Comparison of ENCODE assay signal across 7 cellular contexts in genomic region chr3:95347936-95348335, GRCh38.
DNase-seq lines count a peak whose midpoint lies in the region; FAIRE-seq and TF ChIP-seq lines count a peak whose summit lies in the region.
"Not testable (repeated sequence)": the region's sequence is repeated elsewhere in the genome, so short reads cannot be mapped to it uniquely, and the experiment has no call there.

No MANE protein-coding gene starts in this region.

- peak; percentile 18 for DNase-seq in Calu3
- not testable (repeated sequence) for DNase-seq in H9; H1 (ENCODE audit: low read depth in 1 of 2, low spot score in 2 of 2); nephron progenitor cell; progenitor cell of endocrine pancreas (ENCODE audit: low spot score, unreplicated experiment)

- not testable (repeated sequence) for TF ChIP-seq POLR2A in H1 (IDR thresholded peaks at IDR 0.05; ENCODE audit: control extremely low read depth in 1 of 2, low read depth in 2 of 2, low read length in 2 of 2)

- not testable (repeated sequence) for H3K36me3 Mint-ChIP-seq in Calu3 (ENCODE audit: insufficient read depth, unreplicated experiment); nephron progenitor cell (ENCODE audit: low read depth); progenitor cell of endocrine pancreas (ENCODE audit: insufficient read depth)
- peaks cover 0 to 17% (median 11%) of the 10 kb centered on the region in 3 experiments; a peak in 5 of 7 replicates for H3K36me3 Mint-ChIP-seq in H9 (ENCODE audit: insufficient read depth in 1 of 3, low read depth in 3 of 3)

- H3K27ac Mint-ChIP-seq in Calu3 (ENCODE audit: unreplicated experiment) (peak overlapping the region; percentile 78), H9 (peak overlapping the region; percentile 28 to 95 (median 28); a peak in 5 of 7 replicates), nephron progenitor cell (peak overlapping the region; percentile 87), progenitor cell of endocrine pancreas (peak overlapping the region; percentile 91)

- FAIRE-seq in H1 (lab: Jason Lieb, UNC), result not testable (repeated sequence)

- not testable (repeated sequence) for H3K27me3 ChIP-seq in H9 (ENCODE audit: insufficient read depth, low read length); H1 (replicated peaks in 1 of 4; ENCODE audit: control insufficient read depth in 3 of 4, extremely low read depth in 1 of 4, insufficient read depth in 3 of 4, low read length in 3 of 4); iPS-20b (ENCODE audit: insufficient read depth, low read length)

- not testable (repeated sequence) for TF ChIP-seq EP300 in H1 (IDR thresholded peaks at IDR 0.05; ENCODE audit: borderline replicate concordance in 1 of 2, low read depth in 2 of 2, low read length in 2 of 2)

- H3K56ac ChIP-seq in H9 (ENCODE audit: insufficient read length, low read depth, low read length); H1 (replicated peaks; ENCODE audit: insufficient read length, low read depth, low read length): not testable (repeated sequence)

- H3K4me3 Mint-ChIP-seq in Calu3 (ENCODE audit: low read depth, unreplicated experiment), result peak overlapping the region; percentile 26
- not testable (repeated sequence) for H3K4me3 Mint-ChIP-seq in H9, nephron progenitor cell
- peak overlapping the region; percentile 35 for H3K4me3 Mint-ChIP-seq in progenitor cell of endocrine pancreas (ENCODE audit: low read depth)

- not testable (repeated sequence) for H3K9ac ChIP-seq in H9 (ENCODE audit: extremely low read depth, insufficient read length, low read length); H1 (replicated peaks in 1 of 4; ENCODE audit: extremely low read depth in 1 of 4, low read depth in 3 of 4, low read length in 3 of 4); iPS-20b (ENCODE audit: low read depth, low read length)

- POLR2A ChIA-PET in H1 (lab: Charles Lee; ENCODE audit: partially characterized antibody), result interaction anchor here (1.2 kb wide), 1 partner anchor 60 kb away, joined by 3 read pairs; no protein-coding TSS in a partner anchor

- not testable (repeated sequence) for H4K20me1 ChIP-seq in H9 (ENCODE audit: control insufficient read depth, insufficient read depth, insufficient read length); H1 (replicated peaks in 1 of 2; ENCODE audit: control insufficient read depth in 1 of 2, insufficient read depth in 2 of 2, low read length in 2 of 2)

- H3T11ph ChIP-seq in H9 (ENCODE audit: low read length), result not testable (repeated sequence)

- H2AK5ac ChIP-seq in H9 (ENCODE audit: insufficient read length, low read length); H1 (ENCODE audit: low read depth, low read length): not testable (repeated sequence)

- H3K9me3 ChIP-seq in H9 (ENCODE audit: control insufficient read depth, low read depth, low read length); H1 (ENCODE audit: insufficient read depth in 2 of 2, low read depth in 1 of 2, low read length in 1 of 2); iPS-20b (ENCODE audit: insufficient read depth, low read depth, low read length); mesodermal cell (ENCODE audit: control insufficient read depth, low read length): not testable (repeated sequence)

- H3K9me3 Mint-ChIP-seq in Calu3 (ENCODE audit: low read depth, unreplicated experiment); nephron progenitor cell; progenitor cell of endocrine pancreas (ENCODE audit: low read depth): not testable (repeated sequence)
- H3K9me3 Mint-ChIP-seq in H9, result peaks cover 12 to 15% of the 10 kb centered on the region in 2 experiments

- not testable (repeated sequence) for H3K79me1 ChIP-seq in H9 (ENCODE audit: insufficient read depth, low read depth, low read length, poor library complexity, severe bottlenecking); H1 (ENCODE audit: low read depth, low read length)

- not testable (repeated sequence) for H3K14ac ChIP-seq in H9 (ENCODE audit: insufficient read depth, low read length); H1 (ENCODE audit: insufficient read length)

- not testable (repeated sequence) for H2BK15ac ChIP-seq in H9 (ENCODE audit: low read depth, low read length); H1 (ENCODE audit: low read length)

- not testable (repeated sequence) for H3K4me2 ChIP-seq in H9 (ENCODE audit: insufficient read depth, insufficient read length, low read length); H1 (ENCODE audit: insufficient read depth in 1 of 2, low read depth in 2 of 2, low read length in 2 of 2)

- H3K4ac ChIP-seq in H9 (ENCODE audit: low read depth, low read length); H1 (replicated peaks; ENCODE audit: insufficient read length, low read depth, low read length): not testable (repeated sequence)

- not testable (repeated sequence) for TF ChIP-seq CTCF in Calu3 (IDR thresholded peaks at IDR 0.05; ENCODE audit: unreplicated experiment); H9 (conservative IDR thresholded peaks at IDR 0.05); H1 (IDR thresholded peaks at IDR 0.05; ENCODE audit: control extremely low read depth in 1 of 3, insufficient read depth in 1 of 3, low read depth in 1 of 3, low read length in 3 of 3); nephron progenitor cell (IDR thresholded peaks at IDR 0.05); progenitor cell of endocrine pancreas (IDR thresholded peaks at IDR 0.05; ENCODE audit: unreplicated experiment)

- H3K27me3 Mint-ChIP-seq in Calu3 (ENCODE audit: unreplicated experiment); H9 (ENCODE audit: low read depth); nephron progenitor cell (ENCODE audit: low read depth, poor library complexity); progenitor cell of endocrine pancreas: not testable (repeated sequence)

- not testable (repeated sequence) for H3K4me3 ChIP-seq in H1 (ENCODE audit: extremely low read depth in 1 of 4, insufficient read depth in 2 of 4, low read depth in 3 of 4, low read length in 4 of 4); iPS-20b (ENCODE audit: low read length); mesodermal cell (ENCODE audit: extremely low read depth, insufficient read depth, low read length, poor library complexity, severe bottlenecking)

- not testable (repeated sequence) for H4K91ac ChIP-seq in H9 (ENCODE audit: insufficient read length, low read depth, low read length); H1 (replicated peaks; ENCODE audit: insufficient read length, low read length)

- H3K23me2 ChIP-seq in H9 (ENCODE audit: insufficient read length, low read depth, low read length, poor library complexity, severe bottlenecking); H1 (ENCODE audit: low read depth, low read length): not testable (repeated sequence)

- H2BK20ac ChIP-seq in H9 (ENCODE audit: low read depth, low read length, poor library complexity, severe bottlenecking), result not testable (repeated sequence)
- H2BK20ac ChIP-seq in H1 (ENCODE audit: low read length), result 0 out of 2 replicates have a peak overlapping the region, but pooled peaks have one; percentile 48

- not testable (repeated sequence) for H3K18ac ChIP-seq in H9 (ENCODE audit: insufficient read length, low read depth, low read length); H1 (ENCODE audit: extremely low read depth, low read length)

- not testable (repeated sequence) for H3K27ac ChIP-seq in H9 (ENCODE audit: insufficient read length, low read depth, low read length); H1 (ENCODE audit: low read depth, low read length)
- H3K27ac ChIP-seq in iPS-20b (ENCODE audit: low read length) (peak overlapping the region; percentile 38), mesodermal cell (ENCODE audit: low read depth, low read length, severe bottlenecking) (peak overlapping the region; percentile 24)

- not testable (repeated sequence) for H2BK5ac ChIP-seq in H9 (ENCODE audit: insufficient read length, low read length)
- H2BK5ac ChIP-seq in H1 (ENCODE audit: low read depth, low read length), result peak overlapping the region; percentile 85; the same call in 1 of the 2 replicates

- H3K36me3 ChIP-seq in H1 (ENCODE audit: control insufficient read depth in 2 of 4, insufficient read depth in 4 of 4, low read length in 3 of 4); iPS-20b (ENCODE audit: insufficient read depth, low read depth, low read length); mesodermal cell (ENCODE audit: control insufficient read depth, insufficient read depth, low read length): not testable (repeated sequence)

- not testable (repeated sequence) for TF ChIP-seq RAD21 in H1 (IDR thresholded peaks at IDR 0.05 in 1 of 2, conservative IDR thresholded peaks at IDR 0.05 in 1 of 2; ENCODE audit: low read depth in 2 of 2, low read length in 2 of 2)

- not testable (repeated sequence) for H3K79me2 ChIP-seq in H9 (ENCODE audit: insufficient read depth, low read length); H1 (ENCODE audit: control insufficient read depth in 1 of 2, insufficient read depth in 2 of 2, low read length in 2 of 2)

- H3K4me1 Mint-ChIP-seq in Calu3 (ENCODE audit: low read depth, unreplicated experiment) (peaks cover 56% of the 10 kb centered on the region), H9 (peaks cover 38 to 50% of the 10 kb centered on the region in 2 experiments), nephron progenitor cell (peaks cover 20% of the 10 kb centered on the region), progenitor cell of endocrine pancreas (ENCODE audit: low read depth) (peaks cover 37% of the 10 kb centered on the region)

- not testable (repeated sequence) for H2BK12ac ChIP-seq in H9 (ENCODE audit: insufficient read length, low read depth, low read length); H1 (ENCODE audit: low read depth, low read length)

- not testable (repeated sequence) for H4K8ac ChIP-seq in H9 (replicated peaks; ENCODE audit: insufficient read length, low read depth, low read length); H1 (ENCODE audit: extremely low read depth, insufficient read depth, low read length)

- not testable (repeated sequence) for H4K5ac ChIP-seq in H9 (ENCODE audit: insufficient read length, low read depth, low read length); H1 (ENCODE audit: insufficient read length, low read depth, low read length)

- WGBS in H9 (ENCODE audit: extremely low coverage, insufficient read length, low lambda C conversion rate), result no CpG with 5 or more reads among the region's 4 CpGs
- WGBS in H1 (ENCODE audit: extremely low coverage in 1 of 2, insufficient coverage in 1 of 2, insufficient read length in 1 of 2, insufficient replicate concordance in 2 of 2, low coverage in 1 of 2, low lambda C conversion rate in 2 of 2, missing lambda C conversion rate in 1 of 2), 2 experiments, result 85% methylated on average over 4 of the region's 4 CpGs; no CpG with 5 or more reads in 1 of the 2 experiments
- WGBS in mesodermal cell (ENCODE audit: insufficient coverage in 2 of 2), 2 experiments, result 67 to 85% methylated on average over 1 to 2 of the region's 4 CpGs

- intact Hi-C loops in Calu3 (cut with micrococcal nuclease; ENCODE audit: unreplicated experiment), result loop anchor here (10.0 kb wide), 1 partner anchor 353 kb away; no protein-coding TSS in a partner anchor

- not testable (repeated sequence) for H2BK120ac ChIP-seq in H9 (ENCODE audit: low read depth, low read length, poor library complexity, severe bottlenecking); H1 (replicated peaks; ENCODE audit: low read depth, low read length)

- not testable (repeated sequence) for H2AFZ ChIP-seq in H9 (ENCODE audit: low read length); H1 (ENCODE audit: low read length)

- not testable (repeated sequence) for BruUV-seq in Calu3 (replicated peaks; lab: Mats Ljungman, UMichigan)

- H3K4me1 ChIP-seq in H9 (ENCODE audit: insufficient read depth, low read length); H1 (replicated peaks in 1 of 4; ENCODE audit: control insufficient read depth in 3 of 4, insufficient read depth in 4 of 4, low read length in 3 of 4); mesodermal cell (ENCODE audit: control insufficient read depth, insufficient read depth, low read length, poor library complexity, severe bottlenecking): not testable (repeated sequence)
- H3K4me1 ChIP-seq in iPS-20b (ENCODE audit: insufficient read depth, low read length), result peaks cover 33% of the 10 kb centered on the region

- CTCF ChIA-PET in Calu3 (lab: Charles Lee); H1 (lab: Charles Lee; ENCODE audit: partially characterized antibody): not testable (repeated sequence)

- not testable (repeated sequence) for H3K23ac ChIP-seq in H9 (ENCODE audit: insufficient read length, low read depth, low read length); H1 (ENCODE audit: insufficient read length)

Comparison
In these comparisons a context has a peak if more than half of its experiments do, and no peak if none do; other contexts are left out.
1. H3K27ac Mint-ChIP-seq: peak in every context shown above with its lines; median percentile 91 in progenitor cell of endocrine pancreas; 87 in nephron progenitor cell; 78 in Calu3; 28 in H9.